Comparison of ENCODE assay signal across 1 cellular context in the genomic region with DNA sequence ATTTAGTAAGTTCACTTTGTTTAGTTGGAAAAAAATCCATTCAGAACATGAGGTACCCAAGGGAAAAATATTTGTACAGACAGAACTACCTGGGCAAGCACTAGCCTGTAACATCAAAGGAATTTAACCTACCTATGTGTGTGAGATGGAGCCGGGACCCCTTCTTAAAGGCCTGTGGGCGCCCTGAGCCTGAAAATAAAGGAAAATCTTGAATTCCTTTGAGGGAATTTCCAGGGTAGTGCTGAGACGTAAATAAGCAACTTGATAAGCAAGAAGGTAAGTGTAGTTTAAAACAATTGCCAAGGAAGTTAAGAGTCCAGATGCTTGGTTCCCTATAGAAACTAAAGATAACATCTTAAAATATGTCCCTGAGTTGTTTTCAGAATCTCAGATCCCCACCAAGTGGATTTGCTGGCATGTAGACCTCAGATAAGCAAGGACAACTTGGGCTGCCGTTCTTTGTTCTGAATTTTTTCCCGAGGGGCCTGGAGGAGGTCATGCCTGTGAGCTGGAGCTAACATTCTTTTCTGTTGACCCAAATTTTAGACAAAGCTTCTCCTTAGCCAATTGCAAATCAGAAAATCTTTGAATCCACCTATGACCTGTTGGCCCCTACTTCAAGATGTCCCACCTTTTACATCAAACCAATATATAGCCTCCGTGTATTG.
TF ChIP-seq lines count a peak whose summit lies in the region.

No MANE protein-coding gene starts in this region.

TF ChIP-seq in HCT116, 20 proteins besides CTCF, POLR2A, EP300 and RAD21:
- no peak for TF ChIP-seq FOSL1 (IDR thresholded peaks at IDR 0.05; ENCODE audit: low read depth)
- TF ChIP-seq ZFX (IDR thresholded peaks at IDR 0.05): no peak
